23 cellular contexts compared by ENCODE assay signal in genomic region chr1:186286615-186287317, GRCh38. TPM values are rescaled to one million over a fixed set of nuclear protein-coding genes. Genes with fewer than 3 reads are reported as not detected.
A peak's percentile ranks its signal among the peaks of the same experiment; 100 is the strongest.
DNase-seq lines count a peak whose midpoint lies in the region; ATAC-seq and TF ChIP-seq lines count a peak whose summit lies in the region.
"Had no signal": no experiment of that assay in that cellular context is flagged by ENCODE, and none has a peak within 500 bp of the region (broad histone marks: within the 10 kb centered on the region; RNA-seq: fewer than 3 reads in every experiment).

No MANE protein-coding gene starts in this region.

- H3K4me3 ChIP-seq in GM23338 (no peak overlapping the region), lung (no peak overlapping the region)
- H3K4me3 ChIP-seq: coronary artery, K562, pancreas, uterus had no signal

- H3K36me3 Mint-ChIP-seq in CD4-positive, alpha-beta T cell (ENCODE audit: low read depth), result no peaks in the 10 kb centered on the region
- no peaks in the 10 kb centered on the region for H3K36me3 Mint-ChIP-seq in GM23338 (ENCODE audit: low read depth)

- no peaks in the 10 kb centered on the region for H3K9me3 ChIP-seq in CD4-positive, alpha-beta T cell (ENCODE audit: control insufficient read depth, low read length)
- H3K9me3 ChIP-seq in lung (ENCODE audit: control insufficient read depth in 2 of 2, insufficient read depth in 1 of 2, low read length in 1 of 2), result no peaks in the 10 kb centered on the region
- H3K9me3 ChIP-seq: BE2C, pancreas, uterus had no signal

- H3K4me1 ChIP-seq in GM23338 (ENCODE audit: insufficient read depth), result no peaks in the 10 kb centered on the region
- no peaks in the 10 kb centered on the region for H3K4me1 ChIP-seq in lung (ENCODE audit: control insufficient read depth in 2 of 2, insufficient read depth in 2 of 2, low read length in 2 of 2)
- H3K4me1 ChIP-seq: BE2C, pancreas, uterus had no signal

- CTCF ChIA-PET in CD4-positive, alpha-beta T cell (lab: Charles Lee), result no interaction called here

- H3K36me3 ChIP-seq in GM23338 (ENCODE audit: insufficient read depth) (no peaks in the 10 kb centered on the region), lung (ENCODE audit: control insufficient read depth in 2 of 2, insufficient read depth in 2 of 2, low read length in 2 of 2) (no peaks in the 10 kb centered on the region)
- H3K36me3 ChIP-seq: BE2C, pancreas, uterus had no signal

- H3K27me3 Mint-ChIP-seq in CD4-positive, alpha-beta T cell, result no peaks in the 10 kb centered on the region
- peaks cover 4% of the 10 kb centered on the region for H3K27me3 Mint-ChIP-seq in GM23338 (ENCODE audit: insufficient read depth, low read depth, poor library complexity)

- H3K79me2 ChIP-seq in GM23338 (replicated peaks; ENCODE audit: insufficient read depth), result no peaks in the 10 kb centered on the region

- no peak for ATAC-seq in CD4-positive, alpha-beta T cell (ENCODE audit: poor library complexity)
- ATAC-seq in GM23338 (no peak), lung (ENCODE audit: insufficient read depth, low FRiP score) (peak; percentile 25)
- ATAC-seq: K562, pancreas had no signal

- no peak for DNase-seq in CD4-positive, alpha-beta T cell
- DNase-seq in GM23338 (ENCODE audit: low spot score) (no peak), brain pericyte (ENCODE audit: low read depth, low spot score) (peak; percentile 42), lung (ENCODE audit: low spot score) (no peak), globus pallidus (ENCODE audit: low spot score) (no peak), kidney tubule cell (ENCODE audit: low spot score) (no peak), NCI-H1436 treated with DMSO at 0.1 percent for 48 hours (lab: John Stamatoyannopoulos, UW) (no peak)
- DNase-seq: activated B cell treated with CpG ODN at 0.5 μM for 24 hours; activated effector memory CD4-positive, alpha-beta T cell treated with anti-CD3 and anti-CD28 coated beads, Interleukin-2, amount 50 U/mL, for 16 hours; BE2C; DMS 273 treated with DMSO at 0.1 percent for 48 hours; head of caudate nucleus; NCI-H1092; NCI-H2081; NCI-H524 treated with DMSO at 0.1 percent for 48 hours; pancreas; SHP77 treated with DMSO at 0.1 percent for 48 hours; small intestine; stimulated activated CD8-positive, alpha-beta memory T cell treated with anti-CD3 and anti-CD28 coated beads, Interleukin-4, amount 100 ng/mL, for 48 hours; uterus had no signal

- no peaks in the 10 kb centered on the region for H3K9me2 ChIP-seq in GM23338 (ENCODE audit: insufficient read depth)

- H3K4me1 Mint-ChIP-seq in CD4-positive, alpha-beta T cell (ENCODE audit: low read depth), result peaks cover 48% of the 10 kb centered on the region
- no peaks in the 10 kb centered on the region for H3K4me1 Mint-ChIP-seq in GM23338
- H3K4me1 Mint-ChIP-seq: activated B cell treated with CpG ODN at 0.5 μM for 24 hours had no signal

- H3F3A ChIP-seq in GM23338 (replicated peaks; ENCODE audit: low read depth), result no peaks in the 10 kb centered on the region

- H4K20me1 ChIP-seq in GM23338 (replicated peaks; ENCODE audit: insufficient read depth), result no peaks in the 10 kb centered on the region

- H2AFZ ChIP-seq in GM23338, result peak overlapping the region; percentile 19; the same call in 1 of the 2 replicates

- POLR2A ChIA-PET in CD4-positive, alpha-beta T cell (lab: Charles Lee), result interaction anchor here (6.4 kb wide), 1 partner anchor 18 kb away, joined by 40 read pairs; no protein-coding TSS in a partner anchor

- no peak overlapping the region for H3K4me3 Mint-ChIP-seq in CD4-positive, alpha-beta T cell
- H3K4me3 Mint-ChIP-seq in GM23338, result no peak overlapping the region
- H3K4me3 Mint-ChIP-seq: activated B cell treated with CpG ODN at 0.5 μM for 24 hours had no signal

- H3K27me3 ChIP-seq in CD4-positive, alpha-beta T cell (ENCODE audit: control insufficient read depth, insufficient read depth, low read length), result no peaks in the 10 kb centered on the region
- no peaks in the 10 kb centered on the region for H3K27me3 ChIP-seq in GM23338 (ENCODE audit: insufficient read depth)
- H3K27me3 ChIP-seq in lung (ENCODE audit: control insufficient read depth, insufficient read depth), result no peaks in the 10 kb centered on the region
- H3K27me3 ChIP-seq: pancreas, uterus had no signal

- H3K27ac ChIP-seq in CD4-positive, alpha-beta T cell (ENCODE audit: low read depth, low read length), result no peak overlapping the region
- H3K27ac ChIP-seq in GM23338 (ENCODE audit: low read depth), result no peak overlapping the region
- no peak overlapping the region for H3K27ac ChIP-seq in lung (ENCODE audit: low read depth in 1 of 2, low read length in 1 of 2)
- H3K27ac ChIP-seq: coronary artery, pancreas, uterus had no signal

- TF ChIP-seq CTCF in CD4-positive, alpha-beta T cell (IDR thresholded peaks at IDR 0.05), result no peak
- TF ChIP-seq CTCF in GM23338 (conservative IDR thresholded peaks at IDR 0.05; ENCODE audit: low read depth in 2 of 2), result no peak
- TF ChIP-seq CTCF in lung (IDR thresholded peaks at IDR 0.05; ENCODE audit: control extremely low read depth, extremely low read depth), result no peak

- no peak overlapping the region for H3K4me2 ChIP-seq in GM23338

- intact Hi-C loops in CD4-positive, alpha-beta T cell (cut with DNase I, micrococcal nuclease), result no loop called here

- WGBS in lung, 2 donors, result 90 to 93% methylated on average over 7 of the region's 7 CpGs

- H3K27ac Mint-ChIP-seq in CD4-positive, alpha-beta T cell, result peak overlapping the region; percentile 94
- H3K27ac Mint-ChIP-seq in GM23338, result no peak overlapping the region
- H3K27ac Mint-ChIP-seq: activated B cell treated with CpG ODN at 0.5 μM for 24 hours had no signal

- H3K9me3 Mint-ChIP-seq in CD4-positive, alpha-beta T cell, result no peaks in the 10 kb centered on the region
- H3K9me3 Mint-ChIP-seq in GM23338, result no peaks in the 10 kb centered on the region
- H3K9me3 Mint-ChIP-seq: activated B cell treated with CpG ODN at 0.5 μM for 24 hours had no signal

TF ChIP-seq in GM23338, 12 proteins besides CTCF, POLR2A, EP300 and RAD21 (continues in another document):
- no peak for TF ChIP-seq REST (IDR thresholded peaks at IDR 0.05; ENCODE audit: unreplicated experiment)

RNA-seq across cellular contexts. Expression of gene PRG4, which starts 9.3 kb away (rescaled TPM):
- total RNA-seq in CD4-positive, alpha-beta T cell, result under 1 TPM; 0.06 to 0.08 TPM
- 0.07 TPM in 1 of 2 replicates, not detected in the other for total RNA-seq in GM23338 (2014; rRNA removed; shearing (Covaris generic))
- 0.11 and 0.12 TPM in 2 replicates for polyA plus RNA-seq in GM23338 (2016; fragmentation: Nextera tagmentation; extraction: Ambion mirVana)
- total RNA-seq in lung, result 1 to 10 TPM; 2.0 to 8.5 TPM
- 10 to 100 TPM in 1 of 2 donors, 1 to 10 TPM in 1; 1.5 to 30.9 TPM for polyA plus RNA-seq in lung
- total RNA-seq: activated B cell treated with CpG ODN at 0.5 μM for 24 hours, myocyte had no signal
